Comparison of ENCODE assay signal across 31 cellular contexts in the genomic region with DNA sequence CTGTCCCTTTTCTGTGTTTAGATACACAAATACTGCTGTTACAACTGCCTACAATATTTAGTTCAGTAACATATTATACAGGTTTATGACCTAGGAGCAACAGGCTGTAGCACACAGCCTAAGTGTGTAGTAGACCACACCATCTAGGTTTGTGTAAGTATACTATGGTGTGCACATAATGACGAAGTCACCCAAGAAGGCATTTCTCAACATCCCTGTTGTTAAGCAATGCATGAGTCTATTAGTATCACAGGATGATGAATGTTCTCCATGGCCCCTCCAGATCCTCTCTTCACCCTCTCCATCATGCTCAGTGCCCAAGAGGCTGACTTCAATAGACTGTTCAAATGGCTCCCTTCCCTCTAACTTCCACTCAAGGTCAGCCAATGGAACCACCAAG. TPM values are rescaled to one million over a fixed set of nuclear protein-coding genes. Genes with fewer than 3 reads are reported as not detected.
DNase-seq lines count a peak whose midpoint lies in the region; ATAC-seq, FAIRE-seq and TF ChIP-seq lines count a peak whose summit lies in the region.
"Had no signal": no experiment of that assay in that cellular context is flagged by ENCODE, and none has a peak within 500 bp of the region (broad histone marks: within the 10 kb centered on the region; RNA-seq: fewer than 3 reads in every experiment).

No MANE protein-coding gene starts in this region.

- H3K9me3 ChIP-seq in HepG2 (ENCODE audit: low read length): no peaks in the 10 kb centered on the region
- H3K9me3 ChIP-seq in right lobe of liver: no peaks in the 10 kb centered on the region
- no peaks in the 10 kb centered on the region for H3K9me3 ChIP-seq in upper lobe of right lung
- H3K9me3 ChIP-seq in vagina: no peaks in the 10 kb centered on the region
- no peaks in the 10 kb centered on the region for H3K9me3 ChIP-seq in SK-N-SH
- H3K9me3 ChIP-seq: A549, ascending aorta, BE2C, heart left ventricle, testis, uterus had no signal

- no peaks in the 10 kb centered on the region for H3F3A ChIP-seq in SK-N-SH (replicated peaks; ENCODE audit: insufficient read depth)

- H3K27ac ChIP-seq in HepG2 (ENCODE audit: extremely low read length, insufficient read depth, low read length): no peak overlapping the region
- H3K27ac ChIP-seq in right lobe of liver: no peak overlapping the region
- no peak overlapping the region for H3K27ac ChIP-seq in upper lobe of right lung
- H3K27ac ChIP-seq in vagina: no peak overlapping the region
- no peak overlapping the region for H3K27ac ChIP-seq in SK-N-SH (ENCODE audit: low read depth in 2 of 2, low read length in 1 of 2)
- H3K27ac ChIP-seq: A549, ascending aorta, heart left ventricle, PC-9, testis, uterus had no signal

- TF ChIP-seq RAD21 in HepG2 (CRISPR knock-in tag; IDR thresholded peaks at IDR 0.05): no peak
- TF ChIP-seq RAD21 in SK-N-SH (IDR thresholded peaks at IDR 0.05; ENCODE audit: low read length): no peak

- TF ChIP-seq POLR2A in HepG2 (IDR thresholded peaks at IDR 0.05; ENCODE audit: insufficient read depth in 1 of 2, low read depth in 2 of 2, low read length in 2 of 2): no peak
- TF ChIP-seq POLR2A in right lobe of liver (IDR thresholded peaks at IDR 0.05): no peak
- TF ChIP-seq POLR2A in vagina (IDR thresholded peaks at IDR 0.05): no peak

- CTCF ChIA-PET in HepG2 (lab: Yijun Ruan, JAX; ENCODE audit: low intra/inter-chr PET ratio, low total read pairs) (no interaction called here), SK-N-SH (lab: Yijun Ruan, JAX) (no interaction called here)

- H4K20me1 ChIP-seq in HepG2 (ENCODE audit: insufficient read depth, low read length) (no peaks in the 10 kb centered on the region), SK-N-SH (ENCODE audit: insufficient read depth) (no peaks in the 10 kb centered on the region)

- no peak for ATAC-seq in HepG2
- no peak for ATAC-seq in right lobe of liver
- ATAC-seq in upper lobe of right lung: peak; percentile 68
- no peak for ATAC-seq in HG03378 (IDR thresholded peaks at IDR 0.05; ENCODE audit: unreplicated experiment)
- ATAC-seq: A549; activated T-cell treated with anti-CD3 and anti-CD28 coated beads, Interleukin-2, amount 50 U/mL, for 72 hours; stimulated activated effector memory CD8-positive, alpha-beta T cell treated with anti-CD3 and anti-CD28 coated beads, Interleukin-12 subunit alpha, Interleukin-12 subunit beta, amount 100 ng/mL, for 72 hours; T-helper 17 cell had no signal

- no peaks in the 10 kb centered on the region for H3K27me3 ChIP-seq in HepG2 (ENCODE audit: control insufficient read depth in 1 of 2, insufficient read depth in 2 of 2, low read length in 2 of 2)
- H3K27me3 ChIP-seq in right lobe of liver: no peaks in the 10 kb centered on the region
- H3K27me3 ChIP-seq in upper lobe of right lung: no peaks in the 10 kb centered on the region
- no peaks in the 10 kb centered on the region for H3K27me3 ChIP-seq in vagina
- peaks cover 4% of the 10 kb centered on the region; the same call in 1 of the 2 replicates for H3K27me3 ChIP-seq in SK-N-SH (ENCODE audit: insufficient read depth)
- H3K27me3 ChIP-seq: ascending aorta, BE2C, heart left ventricle, testis, uterus had no signal

- peak overlapping the region; percentile 34 for H2AFZ ChIP-seq in HepG2 (ENCODE audit: low read length)
- no peak overlapping the region for H2AFZ ChIP-seq in SK-N-SH (ENCODE audit: low read depth)
- H2AFZ ChIP-seq: PC-9 had no signal

- POLR2A ChIA-PET in HepG2 (lab: Yijun Ruan, JAX): no interaction called here
- POLR2A ChIA-PET in SK-N-SH (lab: Yijun Ruan, JAX): no interaction called here

- TF ChIP-seq EP300 in HepG2 (IDR thresholded peaks at IDR 0.05; ENCODE audit: low read depth in 2 of 2, low read length in 2 of 2) (no peak), HepG2 (CRISPR knock-in tag; IDR thresholded peaks at IDR 0.05; ENCODE audit: borderline replicate concordance) (no peak), SK-N-SH (IDR thresholded peaks at IDR 0.05; ENCODE audit: borderline replicate concordance in 1 of 2, low read depth in 1 of 2, low read length in 1 of 2) (no peak)

- H3K36me3 ChIP-seq in HepG2 (replicated peaks in 1 of 2; ENCODE audit: control insufficient read depth in 1 of 2, insufficient read depth in 2 of 2, low read length in 2 of 2) (no peaks in the 10 kb centered on the region), right lobe of liver (no peaks in the 10 kb centered on the region), upper lobe of right lung (no peaks in the 10 kb centered on the region), vagina (no peaks in the 10 kb centered on the region), SK-N-SH (replicated peaks in 1 of 2; ENCODE audit: control insufficient read depth in 1 of 2, insufficient read depth in 2 of 2, low read length in 1 of 2) (no peaks in the 10 kb centered on the region)
- H3K36me3 ChIP-seq: ascending aorta, BE2C, heart left ventricle, uterus had no signal

- H3K79me2 ChIP-seq in HepG2 (ENCODE audit: insufficient read depth, low read length): no peaks in the 10 kb centered on the region
- no peaks in the 10 kb centered on the region for H3K79me2 ChIP-seq in SK-N-SH (ENCODE audit: insufficient read depth)

- no TSS peak for BruUV-seq in HepG2 (replicated peaks; lab: Mats Ljungman, UMichigan)

- H3K9ac ChIP-seq in HepG2 (ENCODE audit: insufficient read depth, low read depth, low read length) (no peak overlapping the region), SK-N-SH (no peak overlapping the region)

- no peak overlapping the region for H3K4me3 ChIP-seq in HepG2 (replicated peaks in 1 of 3; ENCODE audit: insufficient read depth in 1 of 3, low read depth in 2 of 3, low read length in 3 of 3)
- no peak overlapping the region for H3K4me3 ChIP-seq in right lobe of liver
- no peak overlapping the region for H3K4me3 ChIP-seq in fibroblast of pulmonary artery (replicated peaks; ENCODE audit: low read depth, low read length)
- H3K4me3 ChIP-seq in upper lobe of right lung: no peak overlapping the region
- no peak overlapping the region for H3K4me3 ChIP-seq in vagina
- H3K4me3 ChIP-seq in SK-N-SH (ENCODE audit: low read depth in 2 of 2, low read length in 1 of 2): no peak overlapping the region
- H3K4me3 ChIP-seq: A549, ascending aorta, heart left ventricle, PC-9, smooth muscle cell, testis, uterus had no signal

- no peaks in the 10 kb centered on the region for H3K4me1 ChIP-seq in HepG2 (ENCODE audit: insufficient read depth, low read length)
- H3K4me1 ChIP-seq in right lobe of liver: no peaks in the 10 kb centered on the region
- H3K4me1 ChIP-seq in upper lobe of right lung: no peaks in the 10 kb centered on the region
- H3K4me1 ChIP-seq in vagina: no peaks in the 10 kb centered on the region
- no peaks in the 10 kb centered on the region for H3K4me1 ChIP-seq in SK-N-SH (ENCODE audit: control insufficient read depth in 1 of 2, insufficient read depth in 2 of 2, low read depth in 1 of 2, low read length in 1 of 2)
- H3K4me1 ChIP-seq: A549, ascending aorta, BE2C, testis, uterus had no signal

- FAIRE-seq in HepG2 (lab: Jason Lieb, UNC): no peak
- FAIRE-seq: A549 had no signal

- H3K9me2 ChIP-seq in SK-N-SH: no peaks in the 10 kb centered on the region

- DNase-seq in HepG2 (ENCODE audit: low spot score) (no peak), right lobe of liver (no peak), SIG-M5 (lab: John Stamatoyannopoulos, UW) (peak; percentile 65), fibroblast of pulmonary artery (ENCODE audit: low read depth) (peak; percentile 8), upper lobe of right lung (no peak), vagina (ENCODE audit: extremely low spot score in 2 of 2) (no peak), SK-N-SH (no peak)
- DNase-seq: activated CD4-positive, alpha-beta T cell treated with anti-CD3 and anti-CD28 coated beads for 4 hours; activated naive CD4-positive, alpha-beta T cell treated with anti-CD3 and anti-CD28 coated beads, Interleukin-2, amount 50 U/mL, for 16 hours; activated T-cell treated with anti-CD3 and anti-CD28 coated beads, Interleukin-2, amount 50 U/mL, for 72 hours; BE2C; dermis blood vessel endothelial cell; DMS53; H9; heart left ventricle; NCI-H1105 treated with DMSO at 0.1 percent for 48 hours; NCI-H2029 treated with DMSO at 0.1 percent for 48 hours; NCI-H226; NCI-H82; PC-9; SHP77; T-helper 17 cell; testis; uterus had no signal

- 0% methylated on average over 1 of the region's 1 CpG for WGBS in HepG2 (ENCODE audit: low lambda C conversion rate)
- WGBS in right lobe of liver (ENCODE audit: insufficient coverage, low coverage, low lambda C conversion rate, missing lambda C conversion rate): 57% methylated on average over 1 of the region's 1 CpG
- WGBS in SK-N-SH (ENCODE audit: low lambda C conversion rate): 42% methylated on average over 1 of the region's 1 CpG

- intact Hi-C loops in HepG2 (cut with micrococcal nuclease; ENCODE audit: unreplicated experiment): no loop called here
- intact Hi-C loops in right lobe of liver (cut with DNase I): no loop called here
- intact Hi-C loops in upper lobe of right lung (cut with DNase I): no loop called here
- intact Hi-C loops in vagina (cut with DNase I): no loop called here

- TF ChIP-seq CTCF in HepG2 (CRISPR knock-in tag; IDR thresholded peaks at IDR 0.05) (no peak), right lobe of liver (IDR thresholded peaks at IDR 0.05) (no peak), fibroblast of pulmonary artery (IDR thresholded peaks at IDR 0.05; ENCODE audit: low read length, missing control alignments) (no peak), upper lobe of right lung (IDR thresholded peaks at IDR 0.05) (no peak), vagina (IDR thresholded peaks at IDR 0.05) (no peak), SK-N-SH (IDR thresholded peaks at IDR 0.05) (no peak)

- no peak overlapping the region for H3K4me2 ChIP-seq in HepG2 (ENCODE audit: low read depth, low read length)
- no peak overlapping the region for H3K4me2 ChIP-seq in SK-N-SH
- H3K4me2 ChIP-seq: A549, PC-9, smooth muscle cell had no signal

- in situ Hi-C loops in HepG2 (cut with HindIII; ENCODE audit: extremely low pct_ligation_motif_present, low pct_unique_long_range_greater_than_20kb): no loop called here

RNA-seq across cellular contexts. Expression of gene SEC62, which starts 14.6 kb away (rescaled TPM):
- total RNA-seq in HepG2 (2016; rRNA removed; fragmentation: Illumina TruSeq; extraction: Trizol) (53.5 and 68.7 TPM in 2 replicates), right lobe of liver (100 to 1,000 TPM in 3 of 6 experiments, 10 to 100 TPM in 3; 38.5 to 133 (median 96.5) TPM), upper lobe of right lung (157 TPM), vagina (38.1 TPM)
- total RNA-seq in HepG2 (2016; cell fraction: cytosol; rRNA removed; fragmentation: Illumina TruSeq; extraction: Trizol; ENCODE audit: low read depth): 23.2 and 27.8 TPM in 2 replicates
- total RNA-seq in HepG2 (2016; cell fraction: insoluble cytoplasmic fraction; rRNA removed; fragmentation: Illumina TruSeq; extraction: Trizol): 52.0 and 67.0 TPM in 2 replicates
- 20.0 and 27.1 TPM in 2 replicates for total RNA-seq in HepG2 (2016; cell fraction: membrane; rRNA removed; fragmentation: Illumina TruSeq; extraction: Trizol)
- total RNA-seq in HepG2 (2016; cell fraction: nucleus; rRNA removed; fragmentation: Illumina TruSeq; extraction: Trizol): 65.7 and 66.3 TPM in 2 replicates
- polyA plus RNA-seq in HepG2 (2011; rRNA removed) (54.0 and 55.7 TPM in 2 replicates), SK-N-SH (2012; rRNA removed) (15.0 and 21.7 TPM in 2 replicates)
- 22.3 and 33.1 TPM in 2 replicates for polyA plus RNA-seq in HepG2 (2011; cell fraction: cytosol; rRNA removed)
- 16.0 and 16.5 TPM in 2 replicates for polyA plus RNA-seq in HepG2 (2011; cell fraction: nucleus; rRNA removed)
- polyA plus RNA-seq in HepG2 (2012): 82.5 and 100 TPM in 2 replicates
- 4.9 and 6.5 TPM in 2 replicates for polyA plus RNA-seq in HepG2 (2016; cell fraction: cytosol; fragmentation: Illumina TruSeq; extraction: Trizol; ENCODE audit: low read depth)
- polyA plus RNA-seq in HepG2 (2016; cell fraction: insoluble cytoplasmic fraction; fragmentation: Illumina TruSeq; extraction: Trizol; ENCODE audit: low read depth): 59.8 and 62.0 TPM in 2 replicates
- 8.2 and 11.5 TPM in 2 replicates for polyA plus RNA-seq in HepG2 (2016; cell fraction: membrane; fragmentation: Illumina TruSeq; extraction: Trizol; ENCODE audit: low read depth)
- 95.5 and 100 TPM in 2 replicates for polyA plus RNA-seq in HepG2 (2016; cell fraction: nucleus; fragmentation: Illumina TruSeq; extraction: Trizol; ENCODE audit: insufficient read depth, low read depth)
- 136 and 163 TPM in 2 replicates for polyA minus RNA-seq in HepG2 (2011; rRNA and poly(A)+ RNA removed; ENCODE audit: low replicate concordance)
- 36.2 and 39.5 TPM in 2 replicates for polyA minus RNA-seq in HepG2 (2011; cell fraction: cytosol; rRNA and poly(A)+ RNA removed)
- polyA minus RNA-seq in HepG2 (2011; cell fraction: nucleus; rRNA and poly(A)+ RNA removed): 50.5 and 51.8 TPM in 2 replicates
- 21.7 and 29.8 TPM in 2 replicates for polyA plus RNA-seq in SK-N-SH (2012; cell fraction: cytosol; rRNA removed)
- polyA plus RNA-seq in SK-N-SH (2012; cell fraction: nucleus; rRNA removed): 5.8 and 16.3 TPM in 2 replicates

RNA-seq across cellular contexts. Expression of gene SAMD7, which starts 40.7 kb away (rescaled TPM):
- total RNA-seq in HepG2 (2016; rRNA removed; fragmentation: Illumina TruSeq; extraction: Trizol): not detected in 2 replicates
- total RNA-seq in HepG2 (2016; cell fraction: cytosol; rRNA removed; fragmentation: Illumina TruSeq; extraction: Trizol; ENCODE audit: low read depth): not detected in 2 replicates
- total RNA-seq in HepG2 (2016; cell fraction: insoluble cytoplasmic fraction; rRNA removed; fragmentation: Illumina TruSeq; extraction: Trizol): not detected in 2 replicates
- not detected in 2 replicates for total RNA-seq in HepG2 (2016; cell fraction: membrane; rRNA removed; fragmentation: Illumina TruSeq; extraction: Trizol)
- total RNA-seq in HepG2 (2016; cell fraction: nucleus; rRNA removed; fragmentation: Illumina TruSeq; extraction: Trizol): not detected in 2 replicates
- polyA plus RNA-seq in HepG2 (2011; rRNA removed): not detected in 2 replicates
- not detected in 2 replicates for polyA plus RNA-seq in HepG2 (2011; cell fraction: cytosol; rRNA removed)
- polyA plus RNA-seq in HepG2 (2011; cell fraction: nucleus; rRNA removed): not detected in 2 replicates
- polyA plus RNA-seq in HepG2 (2012): not detected in 2 replicates
- polyA plus RNA-seq in HepG2 (2016; cell fraction: cytosol; fragmentation: Illumina TruSeq; extraction: Trizol; ENCODE audit: low read depth): not detected in 2 replicates
- polyA plus RNA-seq in HepG2 (2016; cell fraction: insoluble cytoplasmic fraction; fragmentation: Illumina TruSeq; extraction: Trizol; ENCODE audit: low read depth): not detected in 2 replicates
- not detected in 2 replicates for polyA plus RNA-seq in HepG2 (2016; cell fraction: membrane; fragmentation: Illumina TruSeq; extraction: Trizol; ENCODE audit: low read depth)
- not detected in 2 replicates for polyA plus RNA-seq in HepG2 (2016; cell fraction: nucleus; fragmentation: Illumina TruSeq; extraction: Trizol; ENCODE audit: insufficient read depth, low read depth)
- polyA minus RNA-seq in HepG2 (2011; rRNA and poly(A)+ RNA removed; ENCODE audit: low replicate concordance): not detected in 2 replicates
- polyA minus RNA-seq in HepG2 (2011; cell fraction: cytosol; rRNA and poly(A)+ RNA removed): not detected in 2 replicates
- not detected in 2 replicates for polyA minus RNA-seq in HepG2 (2011; cell fraction: nucleus; rRNA and poly(A)+ RNA removed)
- not detected for total RNA-seq in right lobe of liver
- not detected for total RNA-seq in upper lobe of right lung
- not detected for total RNA-seq in vagina
- not detected in 2 replicates for polyA plus RNA-seq in SK-N-SH (2012; rRNA removed)
- 0.01 TPM in 1 of 2 replicates, not detected in the other for polyA plus RNA-seq in SK-N-SH (2012; cell fraction: cytosol; rRNA removed)
- polyA plus RNA-seq in SK-N-SH (2012; cell fraction: nucleus; rRNA removed): not detected in 2 replicates
- total RNA-seq: activated T-cell treated with anti-CD3 and anti-CD28 coated beads, Interleukin-2, amount 50 U/mL, for 72 hours; ascending aorta; dermis blood vessel endothelial cell; fibroblast of villous mesenchyme; H9; heart left ventricle; LHCN-M2; PC-9; smooth muscle cell; T-helper 17 cell; uterus had no signal
- polyA plus RNA-seq: A549, heart left ventricle, smooth muscle cell had no signal

Comparison
In these comparisons a context has a peak if more than half of its experiments do, and no peak if none do; other contexts are left out.
1. DNase-seq: peak in SIG-M5 (single experiment) and fibroblast of pulmonary artery (single experiment); none in HepG2 (single experiment), right lobe of liver (0 of 3), upper lobe of right lung (single experiment), vagina (0 of 2) and SK-N-SH (single experiment).